Comparison of ENCODE assay signal across 17 cellular contexts in the genomic region with DNA sequence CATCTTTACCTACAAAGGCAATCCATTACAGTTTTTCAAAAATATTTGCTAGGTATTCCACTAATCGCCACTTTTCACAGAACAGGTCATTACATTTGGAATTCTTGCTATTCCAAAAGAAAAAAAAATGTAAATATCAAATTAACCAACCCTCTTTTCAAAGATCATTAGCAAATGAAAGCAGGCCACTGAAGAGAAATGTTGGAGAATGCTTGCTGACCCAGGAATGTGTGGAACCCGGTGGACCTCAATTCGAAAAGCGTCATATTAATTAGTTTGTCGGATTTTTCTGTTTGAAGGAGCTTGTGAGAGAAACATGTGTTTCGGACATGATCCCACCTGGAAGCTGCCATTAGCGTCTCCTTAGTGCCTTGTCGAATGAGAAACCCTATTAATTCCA.
"Had no signal": no experiment of that assay in that cellular context is flagged by ENCODE, and none has a peak within 500 bp of the region (broad histone marks: within the 10 kb centered on the region; RNA-seq: fewer than 3 reads in every experiment).

No MANE protein-coding gene starts in this region.

- H3K27me3 ChIP-seq: adrenal gland, breast epithelium, gastrocnemius medialis, neutrophil, testis, upper lobe of left lung had no signal

- DNase-seq: activated CD4-positive, alpha-beta T cell treated with anti-CD3 and anti-CD28 coated beads, Interleukin-2, amount 10 ng/mL, durations not matched to agents 24 days and 14 days; activated CD8-positive, alpha-beta memory T cell treated with anti-CD3 and anti-CD28 coated beads, Interleukin-2, amount 50 U/mL, for 4 hours; activated gamma-delta T cell; effector CD8-positive, alpha-beta T cell; gastrocnemius medialis; mesenchymal stem cell; stimulated activated CD4-positive, alpha-beta T cell treated with anti-CD3 and anti-CD28 coated beads, Interleukin-4, amount 100 ng/mL, for 24 hours; T-helper 1 cell; T-helper 9 cell; testis; upper lobe of left lung had no signal

- H3K4me2 ChIP-seq: smooth muscle cell had no signal

- H3K36me3 ChIP-seq: adrenal gland, breast epithelium, gastrocnemius medialis, neutrophil, upper lobe of left lung had no signal

- H3K9me3 ChIP-seq: adrenal gland, breast epithelium, gastrocnemius medialis, neutrophil, testis, upper lobe of left lung had no signal

- H3K4me1 ChIP-seq: breast epithelium, parathyroid adenoma, testis had no signal

- H3K79me2 ChIP-seq: parathyroid adenoma had no signal

- FAIRE-seq: astrocyte had no signal

- H3K27ac ChIP-seq: adrenal gland, breast epithelium, gastrocnemius medialis, neutrophil, parathyroid adenoma, testis, upper lobe of left lung had no signal

- H3K4me3 ChIP-seq: adrenal gland, breast epithelium, gastrocnemius medialis, smooth muscle cell, testis, upper lobe of left lung had no signal

- H3K9ac ChIP-seq: parathyroid adenoma had no signal
